8 cellular contexts compared by ENCODE assay signal in the genomic region with DNA sequence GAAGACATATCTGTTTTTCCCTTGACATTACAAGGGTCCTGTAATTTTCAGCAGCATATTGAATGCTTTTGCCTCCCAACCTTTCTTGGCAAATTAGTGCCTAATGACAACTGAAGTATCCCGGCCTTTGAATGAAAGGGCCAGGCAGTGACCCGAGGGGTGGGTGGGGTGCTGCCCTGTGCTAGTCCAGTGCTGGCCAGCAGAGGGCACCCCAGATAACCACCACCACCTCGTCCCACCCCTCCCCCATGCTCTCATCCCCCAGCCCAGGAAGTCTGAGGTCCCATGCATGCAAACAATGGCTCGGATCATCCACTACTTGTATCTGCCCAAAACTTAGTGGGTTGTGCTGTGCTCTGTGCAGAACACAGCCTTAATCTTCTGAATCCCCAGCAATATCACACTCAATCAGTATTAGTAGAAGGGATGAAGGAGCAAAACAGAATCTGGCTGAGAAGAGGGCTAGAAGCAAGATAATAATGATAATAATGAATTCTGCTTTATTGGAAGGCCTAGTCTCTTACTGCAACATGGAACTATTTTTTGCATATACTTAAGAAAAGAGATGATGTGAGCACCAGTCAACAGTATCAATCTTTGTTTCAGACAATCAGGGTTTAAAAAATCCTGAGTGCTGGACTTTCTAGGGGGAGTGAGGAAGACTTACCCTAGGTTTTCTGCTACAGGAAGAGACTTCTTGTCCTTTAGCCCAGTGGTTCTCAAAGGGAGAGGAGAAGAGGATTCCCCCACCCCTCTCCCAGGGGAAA. TPM values are rescaled to one million over a fixed set of nuclear protein-coding genes. Genes with fewer than 3 reads are reported as not detected.
DNase-seq lines count a peak whose midpoint lies in the region; ATAC-seq and TF ChIP-seq lines count a peak whose summit lies in the region.

No MANE protein-coding gene starts in this region.

- H2AFZ ChIP-seq in GM23338: peak overlapping the region; percentile 3

- no peaks in the 10 kb centered on the region for H3K9me3 Mint-ChIP-seq in GM23338
- H3K9me3 Mint-ChIP-seq in activated CD4-positive, alpha-beta T cell treated with anti-CD3 and anti-CD28 coated beads, Interleukin-2, amount 10 ng/mL, durations not matched to agents 24 days and 14 days: no peaks in the 10 kb centered on the region

- H3K4me2 ChIP-seq in GM23338: peak overlapping the region; percentile 39

- peaks cover 57% of the 10 kb centered on the region for H3K4me1 Mint-ChIP-seq in GM23338
- peaks cover 31% of the 10 kb centered on the region for H3K4me1 Mint-ChIP-seq in activated CD4-positive, alpha-beta T cell treated with anti-CD3 and anti-CD28 coated beads, Interleukin-2, amount 10 ng/mL, durations not matched to agents 24 days and 14 days

- peaks cover 31% of the 10 kb centered on the region for H3K27me3 Mint-ChIP-seq in GM23338 (ENCODE audit: insufficient read depth, low read depth, poor library complexity)
- peaks cover 58% of the 10 kb centered on the region for H3K27me3 Mint-ChIP-seq in activated CD4-positive, alpha-beta T cell treated with anti-CD3 and anti-CD28 coated beads, Interleukin-2, amount 10 ng/mL, durations not matched to agents 24 days and 14 days

- ATAC-seq in GM23338 (peak; percentile 68), GM21717 (IDR thresholded peaks at IDR 0.05; ENCODE audit: unreplicated experiment) (no peak)

- intact Hi-C loops in activated CD4-positive, alpha-beta T cell treated with anti-CD3 and anti-CD28 coated beads, Interleukin-2, amount 10 ng/mL, durations not matched to agents 24 days and 14 days (cut with micrococcal nuclease): loop anchor here (2.0 to 5.0 kb wide), 2 partner anchors 43 to 172 kb away; a partner anchor contains a TSS

- H3K9me2 ChIP-seq in GM23338 (ENCODE audit: insufficient read depth): no peaks in the 10 kb centered on the region

- no peaks in the 10 kb centered on the region for H3F3A ChIP-seq in GM23338 (replicated peaks; ENCODE audit: low read depth)

- no peaks in the 10 kb centered on the region for H3K36me3 Mint-ChIP-seq in GM23338 (ENCODE audit: low read depth)
- H3K36me3 Mint-ChIP-seq in activated CD4-positive, alpha-beta T cell treated with anti-CD3 and anti-CD28 coated beads, Interleukin-2, amount 10 ng/mL, durations not matched to agents 24 days and 14 days (ENCODE audit: low read depth): no peaks in the 10 kb centered on the region

- H3K4me3 Mint-ChIP-seq in GM23338: peak overlapping the region; percentile 20; the same call in 1 of the 3 replicates
- no peak overlapping the region for H3K4me3 Mint-ChIP-seq in activated CD4-positive, alpha-beta T cell treated with anti-CD3 and anti-CD28 coated beads, Interleukin-2, amount 10 ng/mL, durations not matched to agents 24 days and 14 days

- H3K27me3 ChIP-seq in GM23338 (ENCODE audit: insufficient read depth): peaks cover 26% of the 10 kb centered on the region

- H3K79me2 ChIP-seq in GM23338 (replicated peaks; ENCODE audit: insufficient read depth): no peaks in the 10 kb centered on the region

- H3K4me1 ChIP-seq in GM23338 (ENCODE audit: insufficient read depth): peaks cover 25% of the 10 kb centered on the region

- H3K27ac Mint-ChIP-seq in GM23338: peak overlapping the region; percentile 76
- H3K27ac Mint-ChIP-seq in activated CD4-positive, alpha-beta T cell treated with anti-CD3 and anti-CD28 coated beads, Interleukin-2, amount 10 ng/mL, durations not matched to agents 24 days and 14 days: peak overlapping the region; percentile 66

- no peak overlapping the region for H3K27ac ChIP-seq in GM23338 (ENCODE audit: low read depth)
- peak overlapping the region in 1 of 2 donors; percentile 48 for H3K27ac ChIP-seq in coronary artery

- DNase-seq in DMS153 (lab: John Stamatoyannopoulos, UW): peak; percentile 6
- peak; percentile 88 for DNase-seq in GM23338 (ENCODE audit: low spot score)
- DNase-seq in NCI-H2029 (lab: John Stamatoyannopoulos, UW): peak; percentile 6
- DNase-seq in activated CD4-positive, alpha-beta T cell treated with anti-CD3 and anti-CD28 coated beads, Interleukin-2, amount 10 ng/mL, durations not matched to agents 24 days and 14 days: peak; percentile 84
- no peak for DNase-seq in coronary artery (ENCODE audit: low spot score)
- peak; percentile 40 to 49 for DNase-seq in lung microvascular endothelial cell (ENCODE audit: low read depth in 2 of 2)
- DNase-seq in stimulated activated CD8-positive, alpha-beta memory T cell treated with anti-CD3 and anti-CD28 coated beads, Interleukin-4, amount 100 ng/mL, for 1 hour (ENCODE audit: low read depth in 2 of 2, low spot score in 1 of 2): peak; percentile 10 to 22

- no peaks in the 10 kb centered on the region for H3K36me3 ChIP-seq in GM23338 (ENCODE audit: insufficient read depth)

- no peak overlapping the region for H3K4me3 ChIP-seq in GM23338
- H3K4me3 ChIP-seq in coronary artery: no peak overlapping the region

- H4K20me1 ChIP-seq in GM23338 (replicated peaks; ENCODE audit: insufficient read depth): no peaks in the 10 kb centered on the region

- TF ChIP-seq CTCF in GM23338 (conservative IDR thresholded peaks at IDR 0.05; ENCODE audit: low read depth in 2 of 2): peak; percentile 79 to 82
- TF ChIP-seq CTCF in coronary artery (IDR thresholded peaks at IDR 0.05): peak; percentile 54

TF ChIP-seq in GM23338, 12 proteins besides CTCF, POLR2A, EP300 and RAD21:
- TF ChIP-seq, protein P1, sequence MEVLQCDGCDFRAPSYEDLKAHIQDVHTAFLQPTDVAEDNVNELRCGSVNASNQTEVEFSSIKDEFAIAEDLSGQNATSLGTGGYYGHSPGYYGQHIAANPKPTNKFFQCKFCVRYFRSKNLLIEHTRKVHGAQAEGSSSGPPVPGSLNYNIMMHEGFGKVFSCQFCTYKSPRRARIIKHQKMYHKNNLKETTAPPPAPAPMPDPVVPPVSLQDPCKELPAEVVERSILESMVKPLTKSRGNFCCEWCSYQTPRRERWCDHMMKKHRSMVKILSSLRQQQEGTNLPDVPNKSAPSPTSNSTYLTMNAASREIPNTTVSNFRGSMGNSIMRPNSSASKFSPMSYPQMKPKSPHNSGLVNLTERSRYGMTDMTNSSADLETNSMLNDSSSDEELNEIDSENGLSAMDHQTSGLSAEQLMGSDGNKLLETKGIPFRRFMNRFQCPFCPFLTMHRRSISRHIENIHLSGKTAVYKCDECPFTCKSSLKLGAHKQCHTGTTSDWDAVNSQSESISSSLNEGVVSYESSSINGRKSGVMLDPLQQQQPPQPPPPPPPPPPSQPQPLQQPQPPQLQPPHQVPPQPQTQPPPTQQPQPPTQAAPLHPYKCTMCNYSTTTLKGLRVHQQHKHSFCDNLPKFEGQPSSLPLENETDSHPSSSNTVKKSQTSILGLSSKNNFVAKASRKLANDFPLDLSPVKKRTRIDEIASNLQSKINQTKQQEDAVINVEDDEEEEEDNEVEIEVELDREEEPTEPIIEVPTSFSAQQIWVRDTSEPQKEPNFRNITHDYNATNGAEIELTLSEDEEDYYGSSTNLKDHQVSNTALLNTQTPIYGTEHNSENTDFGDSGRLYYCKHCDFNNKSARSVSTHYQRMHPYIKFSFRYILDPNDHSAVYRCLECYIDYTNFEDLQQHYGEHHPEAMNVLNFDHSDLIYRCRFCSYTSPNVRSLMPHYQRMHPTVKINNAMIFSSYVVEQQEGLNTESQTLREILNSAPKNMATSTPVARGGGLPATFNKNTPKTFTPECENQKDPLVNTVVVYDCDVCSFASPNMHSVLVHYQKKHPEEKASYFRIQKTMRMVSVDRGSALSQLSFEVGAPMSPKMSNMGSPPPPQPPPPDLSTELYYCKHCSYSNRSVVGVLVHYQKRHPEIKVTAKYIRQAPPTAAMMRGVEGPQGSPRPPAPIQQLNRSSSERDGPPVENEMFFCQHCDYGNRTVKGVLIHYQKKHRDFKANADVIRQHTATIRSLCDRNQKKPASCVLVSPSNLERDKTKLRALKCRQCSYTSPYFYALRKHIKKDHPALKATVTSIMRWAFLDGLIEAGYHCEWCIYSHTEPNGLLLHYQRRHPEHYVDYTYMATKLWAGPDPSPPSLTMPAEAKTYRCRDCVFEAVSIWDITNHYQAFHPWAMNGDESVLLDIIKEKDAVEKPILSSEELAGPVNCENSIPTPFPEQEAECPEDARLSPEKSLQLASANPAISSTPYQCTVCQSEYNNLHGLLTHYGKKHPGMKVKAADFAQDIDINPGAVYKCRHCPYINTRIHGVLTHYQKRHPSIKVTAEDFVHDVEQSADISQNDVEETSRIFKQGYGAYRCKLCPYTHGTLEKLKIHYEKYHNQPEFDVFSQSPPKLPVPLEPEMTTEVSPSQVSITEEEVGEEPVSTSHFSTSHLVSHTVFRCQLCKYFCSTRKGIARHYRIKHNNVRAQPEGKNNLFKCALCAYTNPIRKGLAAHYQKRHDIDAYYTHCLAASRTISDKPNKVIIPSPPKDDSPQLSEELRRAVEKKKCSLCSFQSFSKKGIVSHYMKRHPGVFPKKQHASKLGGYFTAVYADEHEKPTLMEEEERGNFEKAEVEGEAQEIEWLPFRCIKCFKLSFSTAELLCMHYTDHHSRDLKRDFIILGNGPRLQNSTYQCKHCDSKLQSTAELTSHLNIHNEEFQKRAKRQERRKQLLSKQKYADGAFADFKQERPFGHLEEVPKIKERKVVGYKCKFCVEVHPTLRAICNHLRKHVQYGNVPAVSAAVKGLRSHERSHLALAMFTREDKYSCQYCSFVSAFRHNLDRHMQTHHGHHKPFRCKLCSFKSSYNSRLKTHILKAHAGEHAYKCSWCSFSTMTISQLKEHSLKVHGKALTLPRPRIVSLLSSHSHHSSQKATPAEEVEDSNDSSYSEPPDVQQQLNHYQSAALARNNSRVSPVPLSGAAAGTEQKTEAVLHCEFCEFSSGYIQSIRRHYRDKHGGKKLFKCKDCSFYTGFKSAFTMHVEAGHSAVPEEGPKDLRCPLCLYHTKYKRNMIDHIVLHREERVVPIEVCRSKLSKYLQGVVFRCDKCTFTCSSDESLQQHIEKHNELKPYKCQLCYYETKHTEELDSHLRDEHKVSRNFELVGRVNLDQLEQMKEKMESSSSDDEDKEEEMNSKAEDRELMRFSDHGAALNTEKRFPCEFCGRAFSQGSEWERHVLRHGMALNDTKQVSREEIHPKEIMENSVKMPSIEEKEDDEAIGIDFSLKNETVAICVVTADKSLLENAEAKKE (CRISPR knock-in tag; IDR thresholded peaks at IDR 0.05): peak; percentile 4; the same call in 1 of the 2 replicates
- TF ChIP-seq ZNF114 (CRISPR knock-in tag; IDR thresholded peaks at IDR 0.05): no peak
- TF ChIP-seq POLR2AphosphoS5 (IDR thresholded peaks at IDR 0.05; ENCODE audit: low read depth): no peak
- no peak for TF ChIP-seq JUNB (IDR thresholded peaks at IDR 0.05; ENCODE audit: unreplicated experiment)
- no peak for TF ChIP-seq CREB1 (CRISPR knock-in tag; IDR thresholded peaks at IDR 0.05; ENCODE audit: low read depth)
TF ChIP-seq in GM23338: peak in this region for 1.

RNA-seq across cellular contexts. Expression of a gene that starts 3.8 kb away (rescaled TPM):
- total RNA-seq in GM23338 (2014; rRNA removed; shearing (Covaris generic)): 0.78 and 1.0 TPM in 2 replicates
- 0.19 and 0.40 TPM in 2 replicates for polyA plus RNA-seq in GM23338 (2016; fragmentation: Nextera tagmentation; extraction: Ambion mirVana)
- 0.23 and 0.28 TPM in 2 replicates for total RNA-seq in activated CD4-positive, alpha-beta T cell treated with anti-CD3 and anti-CD28 coated beads, Interleukin-2, amount 10 ng/mL, durations not matched to agents 24 days and 14 days
- not detected in 2 replicates for total RNA-seq in lung microvascular endothelial cell
